Comparison of ENCODE assay signal across 2 cellular contexts in genomic region chr16:79918916-79919315, GRCh38.
TF ChIP-seq lines count a peak whose summit lies in the region.

No MANE protein-coding gene starts in this region.

TF ChIP-seq in GM23338, 12 proteins besides CTCF, POLR2A, EP300 and RAD21:
- no peak for TF ChIP-seq ZNF114 (CRISPR knock-in tag; IDR thresholded peaks at IDR 0.05)
- TF ChIP-seq CREB1 (CRISPR knock-in tag; IDR thresholded peaks at IDR 0.05; ENCODE audit: low read depth): no peak
- TF ChIP-seq, protein P1, sequence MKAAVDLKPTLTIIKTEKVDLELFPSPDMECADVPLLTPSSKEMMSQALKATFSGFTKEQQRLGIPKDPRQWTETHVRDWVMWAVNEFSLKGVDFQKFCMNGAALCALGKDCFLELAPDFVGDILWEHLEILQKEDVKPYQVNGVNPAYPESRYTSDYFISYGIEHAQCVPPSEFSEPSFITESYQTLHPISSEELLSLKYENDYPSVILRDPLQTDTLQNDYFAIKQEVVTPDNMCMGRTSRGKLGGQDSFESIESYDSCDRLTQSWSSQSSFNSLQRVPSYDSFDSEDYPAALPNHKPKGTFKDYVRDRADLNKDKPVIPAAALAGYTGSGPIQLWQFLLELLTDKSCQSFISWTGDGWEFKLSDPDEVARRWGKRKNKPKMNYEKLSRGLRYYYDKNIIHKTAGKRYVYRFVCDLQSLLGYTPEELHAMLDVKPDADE (IDR thresholded peaks at IDR 0.05): no peak
- TF ChIP-seq POLR2AphosphoS5 (IDR thresholded peaks at IDR 0.05; ENCODE audit: low read depth): no peak
- TF ChIP-seq, protein P2, sequence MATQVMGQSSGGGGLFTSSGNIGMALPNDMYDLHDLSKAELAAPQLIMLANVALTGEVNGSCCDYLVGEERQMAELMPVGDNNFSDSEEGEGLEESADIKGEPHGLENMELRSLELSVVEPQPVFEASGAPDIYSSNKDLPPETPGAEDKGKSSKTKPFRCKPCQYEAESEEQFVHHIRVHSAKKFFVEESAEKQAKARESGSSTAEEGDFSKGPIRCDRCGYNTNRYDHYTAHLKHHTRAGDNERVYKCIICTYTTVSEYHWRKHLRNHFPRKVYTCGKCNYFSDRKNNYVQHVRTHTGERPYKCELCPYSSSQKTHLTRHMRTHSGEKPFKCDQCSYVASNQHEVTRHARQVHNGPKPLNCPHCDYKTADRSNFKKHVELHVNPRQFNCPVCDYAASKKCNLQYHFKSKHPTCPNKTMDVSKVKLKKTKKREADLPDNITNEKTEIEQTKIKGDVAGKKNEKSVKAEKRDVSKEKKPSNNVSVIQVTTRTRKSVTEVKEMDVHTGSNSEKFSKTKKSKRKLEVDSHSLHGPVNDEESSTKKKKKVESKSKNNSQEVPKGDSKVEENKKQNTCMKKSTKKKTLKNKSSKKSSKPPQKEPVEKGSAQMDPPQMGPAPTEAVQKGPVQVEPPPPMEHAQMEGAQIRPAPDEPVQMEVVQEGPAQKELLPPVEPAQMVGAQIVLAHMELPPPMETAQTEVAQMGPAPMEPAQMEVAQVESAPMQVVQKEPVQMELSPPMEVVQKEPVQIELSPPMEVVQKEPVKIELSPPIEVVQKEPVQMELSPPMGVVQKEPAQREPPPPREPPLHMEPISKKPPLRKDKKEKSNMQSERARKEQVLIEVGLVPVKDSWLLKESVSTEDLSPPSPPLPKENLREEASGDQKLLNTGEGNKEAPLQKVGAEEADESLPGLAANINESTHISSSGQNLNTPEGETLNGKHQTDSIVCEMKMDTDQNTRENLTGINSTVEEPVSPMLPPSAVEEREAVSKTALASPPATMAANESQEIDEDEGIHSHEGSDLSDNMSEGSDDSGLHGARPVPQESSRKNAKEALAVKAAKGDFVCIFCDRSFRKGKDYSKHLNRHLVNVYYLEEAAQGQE (IDR thresholded peaks at IDR 0.05; ENCODE audit: unreplicated experiment): no peak
- TF ChIP-seq ZNF331 (CRISPR knock-in tag; IDR thresholded peaks at IDR 0.05; ENCODE audit: low read depth): no peak
- TF ChIP-seq EZH2phosphoT487 (IDR thresholded peaks at IDR 0.05; ENCODE audit: unreplicated experiment): no peak
- TF ChIP-seq NANOG (IDR thresholded peaks at IDR 0.05; ENCODE audit: borderline replicate concordance): no peak
- no peak for TF ChIP-seq STAT1 (IDR thresholded peaks at IDR 0.05; ENCODE audit: unreplicated experiment)
- TF ChIP-seq EZH2 (IDR thresholded peaks at IDR 0.05; ENCODE audit: low read depth, unreplicated experiment): no peak
- TF ChIP-seq ZNF462 (CRISPR knock-in tag; IDR thresholded peaks at IDR 0.05): no peak
- TF ChIP-seq JUNB (IDR thresholded peaks at IDR 0.05; ENCODE audit: unreplicated experiment): no peak

TF ChIP-seq in H1, 55 proteins besides CTCF, POLR2A, EP300 and RAD21:
- no peak for TF ChIP-seq TEAD4 (IDR thresholded peaks at IDR 0.05; ENCODE audit: low read depth, low read length)
- TF ChIP-seq CBX5 (IDR thresholded peaks at IDR 0.05; ENCODE audit: low read depth, low read length): no peak
- TF ChIP-seq SUZ12 (IDR thresholded peaks at IDR 0.05; ENCODE audit: low read length): no peak
- TF ChIP-seq, protein P3, sequence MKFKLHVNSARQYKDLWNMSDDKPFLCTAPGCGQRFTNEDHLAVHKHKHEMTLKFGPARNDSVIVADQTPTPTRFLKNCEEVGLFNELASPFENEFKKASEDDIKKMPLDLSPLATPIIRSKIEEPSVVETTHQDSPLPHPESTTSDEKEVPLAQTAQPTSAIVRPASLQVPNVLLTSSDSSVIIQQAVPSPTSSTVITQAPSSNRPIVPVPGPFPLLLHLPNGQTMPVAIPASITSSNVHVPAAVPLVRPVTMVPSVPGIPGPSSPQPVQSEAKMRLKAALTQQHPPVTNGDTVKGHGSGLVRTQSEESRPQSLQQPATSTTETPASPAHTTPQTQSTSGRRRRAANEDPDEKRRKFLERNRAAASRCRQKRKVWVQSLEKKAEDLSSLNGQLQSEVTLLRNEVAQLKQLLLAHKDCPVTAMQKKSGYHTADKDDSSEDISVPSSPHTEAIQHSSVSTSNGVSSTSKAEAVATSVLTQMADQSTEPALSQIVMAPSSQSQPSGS (IDR thresholded peaks at IDR 0.05; ENCODE audit: low read length): no peak
- no peak for TF ChIP-seq POU5F1 (IDR thresholded peaks at IDR 0.05; ENCODE audit: low read depth, low read length)
- no peak for TF ChIP-seq MAFK (IDR thresholded peaks at IDR 0.05; ENCODE audit: low read depth, low read length)
- TF ChIP-seq EGR1 (IDR thresholded peaks at IDR 0.05; ENCODE audit: borderline replicate concordance, low read depth, low read length): no peak
- no peak for TF ChIP-seq RFX5 (IDR thresholded peaks at IDR 0.05; ENCODE audit: borderline replicate concordance, low read depth, low read length)
- TF ChIP-seq RXRA (IDR thresholded peaks at IDR 0.05; ENCODE audit: insufficient read depth, low read depth, low read length): no peak
- no peak for TF ChIP-seq SP2 (IDR thresholded peaks at IDR 0.05; ENCODE audit: low read length)
- TF ChIP-seq TAF1 (IDR thresholded peaks at IDR 0.05; ENCODE audit: low read depth, low read length): no peak
- TF ChIP-seq SRF (IDR thresholded peaks at IDR 0.05; ENCODE audit: low read depth, low read length): no peak
- no peak for TF ChIP-seq KDM5A (IDR thresholded peaks at IDR 0.05; ENCODE audit: low read length)
